In the genomic region with DNA sequence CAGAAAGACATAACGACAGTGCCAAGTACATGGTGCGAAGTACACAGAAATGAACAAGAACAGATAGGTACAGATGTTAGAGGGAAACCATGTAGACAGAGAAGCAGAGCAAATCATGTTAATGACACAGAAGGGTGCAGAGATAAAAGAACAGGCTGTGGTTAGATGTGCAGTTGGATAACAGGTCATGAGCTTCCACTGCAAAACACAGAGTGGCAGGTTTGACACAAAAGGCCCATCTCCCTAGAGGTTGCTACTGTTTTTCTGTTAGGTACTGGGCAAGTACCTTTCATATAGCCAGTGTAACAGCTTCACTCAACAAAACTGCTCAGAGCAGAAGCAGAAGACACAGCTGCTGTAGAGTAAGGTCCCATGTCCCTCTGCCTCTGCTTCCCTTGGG, we compare ENCODE assay signal across 30 cellular contexts.
"Had no signal": no experiment of that assay in that cellular context is flagged by ENCODE, and none has a peak within 500 bp of the region (broad histone marks: within the 10 kb centered on the region; RNA-seq: fewer than 3 reads in every experiment).

No MANE protein-coding gene starts in this region.

- H3K27ac ChIP-seq: ascending aorta, body of pancreas, KMS-11 had no signal

- H3K9me3 ChIP-seq: SK-N-SH had no signal

- H3K4me3 ChIP-seq: ascending aorta, body of pancreas had no signal

- H3K4me1 Mint-ChIP-seq: central memory CD8-positive, alpha-beta T cell; WTC11 had no signal

- H3K9ac ChIP-seq: KMS-11, SK-N-SH had no signal

- H3K27ac Mint-ChIP-seq: activated CD4-positive, alpha-beta memory T cell treated with anti-CD3 and anti-CD28 coated beads for 36 hours; activated naive CD4-positive, alpha-beta T cell treated with anti-CD3 and anti-CD28 coated beads, Interleukin-2, amount 50 U/mL, for 24 hours; activated T-cell treated with anti-CD3 and anti-CD28 coated beads, Interleukin-2, amount 50 U/mL, for 24 hours; activated T-helper 1 cell treated with anti-CD3 and anti-CD28 coated beads, Interleukin-12 subunit alpha, Interleukin-12 subunit beta, Interleukin-2, Interleukin-4 antibody, amounts not matched to agents 30 ng/mL and 10 ng/mL and 1 ng/mL, durations not matched to agents 14 hours and 24 hours and 36 hours; T-helper 1 cell treated with Interleukin-12 subunit alpha and Interleukin-12 subunit beta and Interleukin-4 antibody, amounts not matched to agents 30 μg/mL and 1 μg/mL, for 36 hours; WTC11 had no signal

- H3K4me2 ChIP-seq: KMS-11, SK-N-SH had no signal

- H3K4me3 Mint-ChIP-seq: activated CD4-positive, alpha-beta memory T cell treated with anti-CD3 and anti-CD28 coated beads for 36 hours; activated naive CD4-positive, alpha-beta T cell treated with anti-CD3 and anti-CD28 coated beads, Interleukin-2, amount 50 U/mL, for 24 hours; activated T-cell treated with anti-CD3 and anti-CD28 coated beads, Interleukin-2, amount 50 U/mL, for 24 hours; activated T-helper 1 cell treated with anti-CD3 and anti-CD28 coated beads, Interleukin-12 subunit alpha, Interleukin-12 subunit beta, Interleukin-2, Interleukin-4 antibody, amounts not matched to agents 30 ng/mL and 10 ng/mL and 1 ng/mL, durations not matched to agents 14 hours and 24 hours and 36 hours; central memory CD8-positive, alpha-beta T cell; T-helper 1 cell treated with Interleukin-12 subunit alpha and Interleukin-12 subunit beta and Interleukin-4 antibody, amounts not matched to agents 30 μg/mL and 1 μg/mL, for 36 hours; WTC11 had no signal

- H3K27me3 Mint-ChIP-seq: activated CD4-positive, alpha-beta memory T cell treated with anti-CD3 and anti-CD28 coated beads for 36 hours; activated naive CD4-positive, alpha-beta T cell treated with anti-CD3 and anti-CD28 coated beads, Interleukin-2, amount 50 U/mL, for 24 hours; activated T-cell treated with anti-CD3 and anti-CD28 coated beads, Interleukin-2, amount 50 U/mL, for 24 hours; central memory CD8-positive, alpha-beta T cell had no signal

- DNase-seq: activated CD4-positive, alpha-beta memory T cell treated with anti-CD3 and anti-CD28 coated beads for 36 hours; activated CD8-positive, alpha-beta memory T cell treated with anti-CD3 and anti-CD28 coated beads, Interleukin-2, amount 50 U/mL, for 48 hours; activated effector memory CD4-positive, alpha-beta T cell treated with Interleukin-2 at 50 U/mL for 16 hours; activated naive CD4-positive, alpha-beta T cell; activated T-cell treated with anti-CD3 and anti-CD28 coated beads, Interleukin-2, amount 50 U/mL, for 24 hours; amniotic stem cell; body of pancreas; MM.1S; NCI-H1105; NCI-H1436; NCI-H1694 treated with DMSO at 0.1 percent for 48 hours; NCI-H2029 treated with DMSO at 0.1 percent for 48 hours; NCI-H345; NCI-H510A; NCI-H69; NK-92 treated with Interleukin-12 subunit alpha and Interleukin-12 subunit beta, amount 100 ng/mL, for 24 hours; OCI-M1; RPMI8226; SK-N-SH; SW 1271; T-helper 9 cell had no signal

- H3K9me3 Mint-ChIP-seq: activated naive CD4-positive, alpha-beta T cell treated with anti-CD3 and anti-CD28 coated beads, Interleukin-2, amount 50 U/mL, for 24 hours; activated T-helper 1 cell treated with anti-CD3 and anti-CD28 coated beads, Interleukin-12 subunit alpha, Interleukin-12 subunit beta, Interleukin-2, Interleukin-4 antibody, amounts not matched to agents 30 ng/mL and 10 ng/mL and 1 ng/mL, durations not matched to agents 14 hours and 24 hours and 36 hours had no signal

- H3K4me1 ChIP-seq: ascending aorta, body of pancreas had no signal

- ATAC-seq: body of pancreas, Panc1, Right ventricle myocardium inferior, WTC11 had no signal

- H3K27me3 ChIP-seq: ascending aorta, body of pancreas had no signal
